27 cellular contexts compared by ENCODE assay signal in the genomic region with DNA sequence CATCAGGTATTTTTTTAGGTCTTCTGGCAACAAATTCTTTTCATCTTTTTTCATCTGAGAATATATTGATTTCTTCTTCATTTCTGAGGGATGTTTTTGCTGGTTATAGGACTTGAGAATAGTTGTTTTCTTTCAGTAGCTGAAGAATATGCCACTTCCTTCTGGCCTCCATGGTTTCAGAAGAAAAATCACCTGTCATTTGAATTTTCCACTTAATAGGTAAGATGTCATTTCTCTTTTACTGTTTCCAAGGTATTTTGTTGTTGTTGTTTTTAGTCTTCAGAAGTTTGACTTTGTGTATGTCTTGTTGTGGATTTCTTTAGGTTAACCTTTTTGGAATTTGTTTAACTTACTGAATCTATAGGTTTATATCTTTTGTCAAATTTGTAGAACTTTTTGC.
"Had no signal": no experiment of that assay in that cellular context is flagged by ENCODE, and none has a peak within 500 bp of the region (broad histone marks: within the 10 kb centered on the region; RNA-seq: fewer than 3 reads in every experiment).

No MANE protein-coding gene starts in this region.

- ATAC-seq: effector memory CD8-positive, alpha-beta T cell; esophagus mucosa; gastrocnemius medialis; heart right ventricle; left cardiac atrium; left lung; left ventricle myocardium superior; lower lobe of right lung; naive thymus-derived CD4-positive, alpha-beta T cell had no signal

- H3K9me3 ChIP-seq: colonic mucosa, esophagus squamous epithelium, gastrocnemius medialis, lower lobe of right lung had no signal

- DNase-seq: colonic mucosa; cortex of kidney; effector CD8-positive, alpha-beta T cell; effector memory CD8-positive, alpha-beta T cell; endodermal cell; erythroblast; esophagus squamous epithelium; foreskin fibroblast; foreskin melanocyte; gastrocnemius medialis; glutamatergic neuron; head of caudate nucleus; heart right ventricle; hippocampal formation; left cardiac atrium; left lung; left ventricle myocardium superior; lower lobe of right lung; mesendoderm; midbrain; naive thymus-derived CD4-positive, alpha-beta T cell had no signal

- H3K36me3 ChIP-seq: colonic mucosa, esophagus squamous epithelium, gastrocnemius medialis, heart right ventricle, left lung, lower lobe of right lung had no signal

- H3K27me3 ChIP-seq: colonic mucosa, esophagus squamous epithelium, gastrocnemius medialis, heart right ventricle, left lung had no signal

- H3K4me1 ChIP-seq: colonic mucosa, esophagus squamous epithelium, gastrocnemius medialis, heart right ventricle, left lung, lower lobe of right lung had no signal

- H3K4me1 Mint-ChIP-seq: endodermal cell had no signal

- H3K4me3 Mint-ChIP-seq: dendritic cell treated with granulocyte-macrophage colony-stimulating factor and Interleukin-4, amounts not matched to agents 40 ng/mL and 50 ng/mL, for 4 days; effector memory CD8-positive, alpha-beta T cell; endodermal cell; naive thymus-derived CD4-positive, alpha-beta T cell had no signal

- FAIRE-seq: endometrium, islet of Langerhans, keratinocyte had no signal

- H3K27ac ChIP-seq: colonic mucosa, epithelial cell of prostate, esophagus squamous epithelium, gastrocnemius medialis, heart right ventricle, left lung, lower lobe of right lung had no signal

- H3K4me3 ChIP-seq: colonic mucosa, esophagus squamous epithelium, gastrocnemius medialis, heart right ventricle, left lung, lower lobe of right lung had no signal

- H3K27me3 Mint-ChIP-seq: dendritic cell treated with granulocyte-macrophage colony-stimulating factor and Interleukin-4, amounts not matched to agents 40 ng/mL and 50 ng/mL, for 4 days; effector memory CD8-positive, alpha-beta T cell; naive thymus-derived CD4-positive, alpha-beta T cell had no signal

- H3K27ac Mint-ChIP-seq: dendritic cell treated with granulocyte-macrophage colony-stimulating factor and Interleukin-4, amounts not matched to agents 40 ng/mL and 50 ng/mL, for 4 days; effector memory CD8-positive, alpha-beta T cell; endodermal cell had no signal
